Comparison of ENCODE assay signal across 1 cellular context in genomic region chr11:46336781-46337180, GRCh38.
A peak's percentile ranks its signal among the peaks of the same experiment; 100 is the strongest.
TF ChIP-seq lines count a peak whose summit lies in the region.

No MANE protein-coding gene starts in this region.

TF ChIP-seq in K562, 482 proteins besides CTCF, POLR2A, EP300 and RAD21 (continues in another document):
- TF ChIP-seq NCOA6 (IDR thresholded peaks at IDR 0.05) (no peak), ELK3 (CRISPR knock-in tag; IDR thresholded peaks at IDR 0.05) (no peak), RHOXF2B (CRISPR knock-in tag; conservative IDR thresholded peaks at IDR 0.05) (no peak), ZNF282 (CRISPR knock-in tag; IDR thresholded peaks at IDR 0.05) (no peak), ZNF436 (CRISPR knock-in tag; IDR thresholded peaks at IDR 0.05) (no peak), NFYB (IDR thresholded peaks at IDR 0.05; ENCODE audit: extremely low read depth, insufficient read length) (no peak), PTTG1 (tag; IDR thresholded peaks at IDR 0.05; ENCODE audit: low read depth) (no peak), ZBTB7A (IDR thresholded peaks at IDR 0.05; ENCODE audit: borderline replicate concordance, control insufficient read depth, low read depth, low read length) (no peak), RCOR1 (IDR thresholded peaks at IDR 0.05; ENCODE audit: borderline replicate concordance in 1 of 2, low read depth in 2 of 2, low read length in 2 of 2) (peak in 1 of 2 experiments; percentile 96; a peak in 2 of 4 replicates), BACH1 (tag; IDR thresholded peaks at IDR 0.05) (peak; percentile 58; the same call in 1 of the 2 replicates), FOXK2 (conservative IDR thresholded peaks at IDR 0.05 in 1 of 2, IDR thresholded peaks at IDR 0.05 in 1 of 2; ENCODE audit: low read depth in 2 of 2) (no peak), HDAC2 (IDR thresholded peaks at IDR 0.05) (peak; percentile 65; the same call in 1 of the 2 replicates), CTCFL (IDR thresholded peaks at IDR 0.05; ENCODE audit: borderline replicate concordance, insufficient read depth, low read depth, low read length, poor library complexity, severe bottlenecking) (no peak), EGR1 (conservative IDR thresholded peaks at IDR 0.05) (peak; percentile 25), ZNF232 (CRISPR knock-in tag; IDR thresholded peaks at IDR 0.05) (no peak), E2F3 (CRISPR knock-in tag; IDR thresholded peaks at IDR 0.05) (no peak), TARDBP (IDR thresholded peaks at IDR 0.05) (no peak), DLX4 (CRISPR knock-in tag; IDR thresholded peaks at IDR 0.05) (no peak), HDAC8 (tag; IDR thresholded peaks at IDR 0.05) (no peak), SETDB1 (IDR thresholded peaks at IDR 0.05; ENCODE audit: low read length) (no peak), ETS2 (tag; IDR thresholded peaks at IDR 0.05; ENCODE audit: borderline replicate concordance, poor library complexity, severe bottlenecking) (no peak), ZFP36 (IDR thresholded peaks at IDR 0.05; ENCODE audit: low read depth, low read length, partially characterized antibody) (peak; percentile 26), ZC3H11A (IDR thresholded peaks at IDR 0.05; ENCODE audit: low read depth, low read length) (no peak), ZNF449 (CRISPR knock-in tag; IDR thresholded peaks at IDR 0.05) (no peak), POLR2G (IDR thresholded peaks at IDR 0.05; ENCODE audit: low read depth, low read length) (no peak), KLF1 (tag; IDR thresholded peaks at IDR 0.05) (no peak), ZNF316 (IDR thresholded peaks at IDR 0.05) (no peak), POLR2H (tag; IDR thresholded peaks at IDR 0.05; ENCODE audit: low read depth) (no peak), CREBBP (IDR thresholded peaks at IDR 0.05; ENCODE audit: low read depth, low read length) (no peak), RAD51 (IDR thresholded peaks at IDR 0.05; ENCODE audit: borderline replicate concordance, low read depth) (no peak), KHSRP (IDR thresholded peaks at IDR 0.05) (no peak; the same call in 1 of the 2 replicates), KLF13 (tag; IDR thresholded peaks at IDR 0.05; ENCODE audit: borderline replicate concordance, low read depth) (no peak), CBFB (CRISPR knock-in tag; IDR thresholded peaks at IDR 0.05) (peak; percentile 97), SUPT5H (IDR thresholded peaks at IDR 0.05) (no peak), CCAR2 (IDR thresholded peaks at IDR 0.05; ENCODE audit: low read depth, low read length) (no peak), IFI16 (CRISPR knock-in tag; IDR thresholded peaks at IDR 0.05) (no peak), STAG1 (CRISPR knock-in tag; IDR thresholded peaks at IDR 0.05; ENCODE audit: borderline replicate concordance) (no peak), MITF (IDR thresholded peaks at IDR 0.05) (peak; percentile 42; the same call in 1 of the 2 replicates), ATF7 (IDR thresholded peaks at IDR 0.05) (0 out of 2 replicates have a peak, but pooled peaks have one; percentile 43), SMARCE1 (IDR thresholded peaks at IDR 0.05) (peak; percentile 87; the same call in 1 of the 2 replicates), PRMT5 (CRISPR knock-in tag; IDR thresholded peaks at IDR 0.05) (no peak), SRSF1 (IDR thresholded peaks at IDR 0.05; ENCODE audit: low read depth, low read length) (no peak), OTX1 (CRISPR knock-in tag; IDR thresholded peaks at IDR 0.05) (no peak), SMAD4 (CRISPR knock-in tag; conservative IDR thresholded peaks at IDR 0.05) (peak; percentile 61; the same call in 1 of the 2 replicates), LEF1 (IDR thresholded peaks at IDR 0.05) (peak; percentile 38; the same call in 1 of the 2 replicates), ZKSCAN3 (CRISPR knock-in tag; IDR thresholded peaks at IDR 0.05) (no peak), CXXC5 (CRISPR knock-in tag; IDR thresholded peaks at IDR 0.05) (0 out of 2 replicates have a peak, but pooled peaks have one; percentile 25), NR1H2 (CRISPR knock-in tag; IDR thresholded peaks at IDR 0.05) (no peak), FOXJ3 (CRISPR knock-in tag; IDR thresholded peaks at IDR 0.05) (no peak), NELFE (IDR thresholded peaks at IDR 0.05; ENCODE audit: insufficient read depth, insufficient read length) (no peak), MEF2A (IDR thresholded peaks at IDR 0.05; ENCODE audit: control insufficient read depth, low read depth, low read length) (no peak), ZNF79 (CRISPR knock-in tag; IDR thresholded peaks at IDR 0.05; ENCODE audit: low read depth) (no peak), CTBP1 (IDR thresholded peaks at IDR 0.05; ENCODE audit: borderline replicate concordance) (peak; percentile 64; the same call in 1 of the 2 replicates), NFRKB (IDR thresholded peaks at IDR 0.05; ENCODE audit: low read depth) (no peak), ZNF124 (CRISPR knock-in tag; IDR thresholded peaks at IDR 0.05) (no peak), ELF4 (CRISPR knock-in tag; IDR thresholded peaks at IDR 0.05) (no peak), ARNT (IDR thresholded peaks at IDR 0.05) (no peak), MCM2 (IDR thresholded peaks at IDR 0.05; ENCODE audit: low read depth) (no peak), ZNF583 (CRISPR knock-in tag; IDR thresholded peaks at IDR 0.05) (no peak), ZNF445 (CRISPR knock-in tag; IDR thresholded peaks at IDR 0.05; ENCODE audit: low read depth) (no peak), TAF15 (IDR thresholded peaks at IDR 0.05; ENCODE audit: low read depth, low read length) (no peak), TRIM28 (IDR thresholded peaks at IDR 0.05) (no peak), MCM5 (IDR thresholded peaks at IDR 0.05; ENCODE audit: low read depth) (no peak), THRAP3 (IDR thresholded peaks at IDR 0.05; ENCODE audit: borderline replicate concordance) (no peak), NR2C1 (IDR thresholded peaks at IDR 0.05) (no peak), NR2C1 (tag; IDR thresholded peaks at IDR 0.05) (no peak)
- TF ChIP-seq, protein P1, sequence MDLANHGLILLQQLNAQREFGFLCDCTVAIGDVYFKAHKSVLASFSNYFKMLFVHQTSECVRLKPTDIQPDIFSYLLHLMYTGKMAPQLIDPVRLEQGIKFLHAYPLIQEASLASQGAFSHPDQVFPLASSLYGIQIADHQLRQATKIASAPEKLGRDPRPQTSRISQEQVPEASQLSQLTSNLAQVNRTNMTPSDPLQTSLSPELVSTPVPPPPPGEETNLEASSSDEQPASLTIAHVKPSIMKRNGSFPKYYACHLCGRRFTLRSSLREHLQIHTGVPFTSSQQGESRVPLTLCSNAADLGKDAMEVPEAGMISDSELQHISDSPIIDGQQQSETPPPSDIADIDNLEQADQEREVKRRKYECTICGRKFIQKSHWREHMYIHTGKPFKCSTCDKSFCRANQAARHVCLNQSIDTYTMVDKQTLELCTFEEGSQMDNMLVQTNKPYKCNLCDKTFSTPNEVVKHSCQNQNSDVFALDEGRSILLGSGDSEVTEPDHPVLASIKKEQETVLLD (IDR thresholded peaks at IDR 0.05), result no peak
- TF ChIP-seq, protein P2, sequence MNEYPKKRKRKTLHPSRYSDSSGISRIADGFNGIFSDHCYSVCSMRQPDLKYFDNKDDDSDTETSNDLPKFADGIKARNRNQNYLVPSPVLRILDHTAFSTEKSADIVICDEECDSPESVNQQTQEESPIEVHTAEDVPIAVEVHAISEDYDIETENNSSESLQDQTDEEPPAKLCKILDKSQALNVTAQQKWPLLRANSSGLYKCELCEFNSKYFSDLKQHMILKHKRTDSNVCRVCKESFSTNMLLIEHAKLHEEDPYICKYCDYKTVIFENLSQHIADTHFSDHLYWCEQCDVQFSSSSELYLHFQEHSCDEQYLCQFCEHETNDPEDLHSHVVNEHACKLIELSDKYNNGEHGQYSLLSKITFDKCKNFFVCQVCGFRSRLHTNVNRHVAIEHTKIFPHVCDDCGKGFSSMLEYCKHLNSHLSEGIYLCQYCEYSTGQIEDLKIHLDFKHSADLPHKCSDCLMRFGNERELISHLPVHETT (CRISPR knock-in tag; conservative IDR thresholded peaks at IDR 0.05 in 1 of 2, IDR thresholded peaks at IDR 0.05 in 1 of 2), result peak in 1 of 2 experiments; percentile 64; a peak in 1 of 4 replicates
- TF ChIP-seq, protein P3, sequence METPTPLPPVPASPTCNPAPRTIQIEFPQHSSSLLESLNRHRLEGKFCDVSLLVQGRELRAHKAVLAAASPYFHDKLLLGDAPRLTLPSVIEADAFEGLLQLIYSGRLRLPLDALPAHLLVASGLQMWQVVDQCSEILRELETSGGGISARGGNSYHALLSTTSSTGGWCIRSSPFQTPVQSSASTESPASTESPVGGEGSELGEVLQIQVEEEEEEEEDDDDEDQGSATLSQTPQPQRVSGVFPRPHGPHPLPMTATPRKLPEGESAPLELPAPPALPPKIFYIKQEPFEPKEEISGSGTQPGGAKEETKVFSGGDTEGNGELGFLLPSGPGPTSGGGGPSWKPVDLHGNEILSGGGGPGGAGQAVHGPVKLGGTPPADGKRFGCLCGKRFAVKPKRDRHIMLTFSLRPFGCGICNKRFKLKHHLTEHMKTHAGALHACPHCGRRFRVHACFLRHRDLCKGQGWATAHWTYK (CRISPR knock-in tag; IDR thresholded peaks at IDR 0.05), result no peak
- TF ChIP-seq, protein P4, sequence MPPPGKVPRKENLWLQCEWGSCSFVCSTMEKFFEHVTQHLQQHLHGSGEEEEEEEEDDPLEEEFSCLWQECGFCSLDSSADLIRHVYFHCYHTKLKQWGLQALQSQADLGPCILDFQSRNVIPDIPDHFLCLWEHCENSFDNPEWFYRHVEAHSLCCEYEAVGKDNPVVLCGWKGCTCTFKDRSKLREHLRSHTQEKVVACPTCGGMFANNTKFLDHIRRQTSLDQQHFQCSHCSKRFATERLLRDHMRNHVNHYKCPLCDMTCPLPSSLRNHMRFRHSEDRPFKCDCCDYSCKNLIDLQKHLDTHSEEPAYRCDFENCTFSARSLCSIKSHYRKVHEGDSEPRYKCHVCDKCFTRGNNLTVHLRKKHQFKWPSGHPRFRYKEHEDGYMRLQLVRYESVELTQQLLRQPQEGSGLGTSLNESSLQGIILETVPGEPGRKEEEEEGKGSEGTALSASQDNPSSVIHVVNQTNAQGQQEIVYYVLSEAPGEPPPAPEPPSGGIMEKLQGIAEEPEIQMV (tag; conservative IDR thresholded peaks at IDR 0.05; ENCODE audit: low read depth), result no peak
- TF ChIP-seq, protein P5, sequence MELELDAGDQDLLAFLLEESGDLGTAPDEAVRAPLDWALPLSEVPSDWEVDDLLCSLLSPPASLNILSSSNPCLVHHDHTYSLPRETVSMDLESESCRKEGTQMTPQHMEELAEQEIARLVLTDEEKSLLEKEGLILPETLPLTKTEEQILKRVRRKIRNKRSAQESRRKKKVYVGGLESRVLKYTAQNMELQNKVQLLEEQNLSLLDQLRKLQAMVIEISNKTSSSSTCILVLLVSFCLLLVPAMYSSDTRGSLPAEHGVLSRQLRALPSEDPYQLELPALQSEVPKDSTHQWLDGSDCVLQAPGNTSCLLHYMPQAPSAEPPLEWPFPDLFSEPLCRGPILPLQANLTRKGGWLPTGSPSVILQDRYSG (tag; conservative IDR thresholded peaks at IDR 0.05; ENCODE audit: low read depth), result no peak
